Comparison of ENCODE assay signal across 18 cellular contexts in the genomic region with DNA sequence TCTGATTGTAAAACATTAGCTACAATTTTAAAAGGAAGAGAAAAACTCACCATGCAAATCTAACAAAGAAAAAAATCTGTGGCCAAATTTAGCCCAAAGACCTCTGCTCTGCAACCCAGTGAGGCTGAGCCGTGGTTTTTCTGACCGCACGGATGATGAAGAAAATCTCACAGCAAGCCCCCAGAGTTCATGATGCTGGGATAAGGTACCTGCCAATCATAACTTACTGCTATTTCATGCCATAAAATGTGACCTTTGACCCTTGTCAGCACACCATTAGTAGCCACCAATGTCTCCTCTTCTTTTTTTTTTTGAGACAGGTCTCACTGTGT. TPM values are rescaled to one million over a fixed set of nuclear protein-coding genes. Genes with fewer than 3 reads are reported as not detected.
DNase-seq lines count a peak whose midpoint lies in the region; ATAC-seq, FAIRE-seq and TF ChIP-seq lines count a peak whose summit lies in the region.
"Had no signal": no experiment of that assay in that cellular context is flagged by ENCODE, and none has a peak within 500 bp of the region (broad histone marks: within the 10 kb centered on the region; RNA-seq: fewer than 3 reads in every experiment).

No MANE protein-coding gene starts in this region.

- H3K4me3 ChIP-seq in kidney (ENCODE audit: low read length in 2 of 2): no peak overlapping the region
- H3K4me3 ChIP-seq: sigmoid colon had no signal

- ATAC-seq in GM19023 (IDR thresholded peaks at IDR 0.05; ENCODE audit: unreplicated experiment): peak; percentile 53
- ATAC-seq in T-helper 17 cell: no peak
- ATAC-seq in GM18909 (IDR thresholded peaks at IDR 0.05; ENCODE audit: poor library complexity, unreplicated experiment): no peak
- ATAC-seq: activated T-cell treated with anti-CD3 and anti-CD28 coated beads, Interleukin-2, amount 50 U/mL, for 72 hours had no signal

- H3K27me3 Mint-ChIP-seq in activated T-cell treated with anti-CD3 and anti-CD28 coated beads, Interleukin-2, amount 50 U/mL, for 24 hours: no peaks in the 10 kb centered on the region
- H3K27me3 Mint-ChIP-seq in T-helper 17 cell (no peaks in the 10 kb centered on the region), immature natural killer cell (ENCODE audit: low read depth in 3 of 3) (peaks cover 1 to 5% (median 2%) of the 10 kb centered on the region in 3 donors)
- H3K27me3 Mint-ChIP-seq: activated naive CD4-positive, alpha-beta T cell treated with anti-CD3 and anti-CD28 coated beads, Interleukin-2, amount 50 U/mL, for 24 hours had no signal

- H3K9ac ChIP-seq in kidney (ENCODE audit: low read length in 2 of 2): no peak overlapping the region

- no peak for DNase-seq in activated T-cell treated with anti-CD3 and anti-CD28 coated beads, Interleukin-2, amount 50 U/mL, for 24 hours
- DNase-seq in activated T-cell treated with anti-CD3 and anti-CD28 coated beads, Interleukin-2, amount 50 U/mL, for 1 hour: no peak
- DNase-seq in T-helper 17 cell (no peak), immature natural killer cell (no peak), kidney (no peak), RCC 7860 (ENCODE audit: low spot score) (no peak)
- DNase-seq: activated T-cell treated with anti-CD3 and anti-CD28 coated beads, Interleukin-2, amount 50 U/mL, for 72 hours; central memory CD4-positive, alpha-beta T cell; dermis blood vessel endothelial cell; GDM1; KG1; kidney glomerular epithelial cell; sigmoid colon; trophoblast cell had no signal

- intact Hi-C loops in kidney (cut with DNase I): no loop called here

- FAIRE-seq in kidney (lab: Jason Lieb, UNC): no peak
- FAIRE-seq in RCC 7860 (lab: Jason Lieb, UNC): no peak

- H3K27ac Mint-ChIP-seq in activated T-cell treated with anti-CD3 and anti-CD28 coated beads, Interleukin-2, amount 50 U/mL, for 24 hours: peak overlapping the region; percentile 23
- H3K27ac Mint-ChIP-seq in T-helper 17 cell (peak overlapping the region; percentile 97), immature natural killer cell (peak overlapping the region in 5 of 6 donors; percentile 49 to 81 (median 62))
- H3K27ac Mint-ChIP-seq: activated T-cell treated with anti-CD3 and anti-CD28 coated beads, Interleukin-2, amount 50 U/mL, for 72 hours had no signal

- H3K27ac ChIP-seq in kidney (ENCODE audit: low read depth in 2 of 2, low read length in 2 of 2): no peak overlapping the region
- H3K27ac ChIP-seq: 22Rv1, sigmoid colon had no signal

- H3K36me3 Mint-ChIP-seq in activated T-cell treated with anti-CD3 and anti-CD28 coated beads, Interleukin-2, amount 50 U/mL, for 24 hours (ENCODE audit: low read depth): peaks cover 75% of the 10 kb centered on the region
- H3K36me3 Mint-ChIP-seq in T-helper 17 cell (ENCODE audit: low read depth) (peaks cover 6% of the 10 kb centered on the region), immature natural killer cell (peaks cover 0 to 10% (median 0%) of the 10 kb centered on the region in 3 donors)

- H3K4me1 Mint-ChIP-seq in activated T-cell treated with anti-CD3 and anti-CD28 coated beads, Interleukin-2, amount 50 U/mL, for 24 hours (ENCODE audit: low read depth): peaks cover 56% of the 10 kb centered on the region
- H3K4me1 Mint-ChIP-seq in T-helper 17 cell (peaks cover 54% of the 10 kb centered on the region), immature natural killer cell (peaks cover 48 to 64% of the 10 kb centered on the region in 2 donors)

- no peak for TF ChIP-seq CTCF in kidney (IDR thresholded peaks at IDR 0.05; ENCODE audit: borderline replicate concordance, extremely low read depth, insufficient read depth)

- peaks cover 36 to 42% of the 10 kb centered on the region in 2 donors for H3K4me1 ChIP-seq in kidney (ENCODE audit: control insufficient read depth in 1 of 2, insufficient read depth in 1 of 2, low read depth in 1 of 2, low read length in 2 of 2)

- no peak overlapping the region for H3K4me3 Mint-ChIP-seq in activated T-cell treated with anti-CD3 and anti-CD28 coated beads, Interleukin-2, amount 50 U/mL, for 24 hours
- H3K4me3 Mint-ChIP-seq in T-helper 17 cell: peak overlapping the region; percentile 15
- H3K4me3 Mint-ChIP-seq in immature natural killer cell: peak overlapping the region in 2 of 5 donors; percentile 17 to 29
- H3K4me3 Mint-ChIP-seq: activated naive CD4-positive, alpha-beta T cell treated with anti-CD3 and anti-CD28 coated beads, Interleukin-2, amount 50 U/mL, for 24 hours; activated T-cell treated with anti-CD3 and anti-CD28 coated beads, Interleukin-2, amount 50 U/mL, for 72 hours had no signal

- no peaks in the 10 kb centered on the region for H3K9me3 Mint-ChIP-seq in activated T-cell treated with anti-CD3 and anti-CD28 coated beads, Interleukin-2, amount 50 U/mL, for 24 hours
- no peaks in the 10 kb centered on the region for H3K9me3 Mint-ChIP-seq in immature natural killer cell
- H3K9me3 Mint-ChIP-seq: activated naive CD4-positive, alpha-beta T cell treated with anti-CD3 and anti-CD28 coated beads, Interleukin-2, amount 50 U/mL, for 24 hours; activated T-cell treated with anti-CD3 and anti-CD28 coated beads, Interleukin-2, amount 50 U/mL, for 72 hours had no signal

- H3K36me3 ChIP-seq in kidney (ENCODE audit: control insufficient read depth in 1 of 2, insufficient read depth in 2 of 2, low read length in 2 of 2): no peaks in the 10 kb centered on the region

- H3K9me3 ChIP-seq in T-helper 17 cell (ENCODE audit: control insufficient read depth, low read length, poor library complexity, severe bottlenecking) (no peaks in the 10 kb centered on the region), kidney (ENCODE audit: control insufficient read depth in 1 of 2, low read length in 2 of 2) (no peaks in the 10 kb centered on the region)
- H3K9me3 ChIP-seq: sigmoid colon had no signal

RNA-seq across cellular contexts. Expression of a gene that starts 11.1 kb away (rescaled TPM):
- total RNA-seq in T-helper 17 cell (100 to 1,000 TPM; 164 to 174 TPM), kidney (28.2 TPM)
- polyA plus RNA-seq in immature natural killer cell (10 to 100 TPM; 31.1 to 59.4 (median 38.9) TPM), kidney (ENCODE audit: insufficient read depth, low read depth, low replicate concordance) (21.6 TPM)

RNA-seq across cellular contexts. Expression of a gene that starts 35.5 kb away (rescaled TPM):
- total RNA-seq in T-helper 17 cell: 10 to 100 TPM; 42.1 to 43.8 TPM
- 10 to 100 TPM; 20.6 to 28.0 (median 24.0) TPM for polyA plus RNA-seq in immature natural killer cell
- total RNA-seq in kidney: 39.4 TPM
- polyA plus RNA-seq in kidney (ENCODE audit: insufficient read depth, low read depth, low replicate concordance): 24.6 TPM

Comparison
In these comparisons a context has a peak if more than half of its experiments do, and no peak if none do; other contexts are left out.
1. H3K27ac Mint-ChIP-seq: peak in every context shown above with its lines; median percentile 97 in T-helper 17 cell; 62 in immature natural killer cell; 23 in activated T-cell treated with anti-CD3 and anti-CD28 coated beads, Interleukin-2, amount 50 U/mL, for 24 hours.